ENCODE assay signal across 32 cellular contexts in the genomic region with DNA sequence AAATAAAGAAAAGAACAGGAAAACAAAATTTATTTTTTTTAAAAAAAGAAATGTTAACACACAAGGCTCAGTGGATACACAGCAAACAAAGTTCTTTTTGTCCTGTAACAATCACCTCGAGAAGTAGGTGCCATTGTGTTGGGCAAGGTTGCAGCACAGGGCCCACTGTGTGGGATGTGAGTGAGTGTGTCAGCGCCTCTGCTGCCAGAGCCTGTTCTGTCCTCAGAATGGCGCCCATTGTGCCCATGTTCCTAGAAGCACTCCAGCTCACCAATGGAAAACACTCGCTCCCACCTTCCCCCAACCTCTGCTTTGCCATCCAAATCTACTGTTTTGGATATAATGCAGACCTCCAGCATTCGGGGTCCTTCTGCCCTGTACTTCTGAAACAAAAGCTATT.
"Had no signal": no experiment of that assay in that cellular context is flagged by ENCODE, and none has a peak within 500 bp of the region (broad histone marks: within the 10 kb centered on the region; RNA-seq: fewer than 3 reads in every experiment).

No MANE protein-coding gene starts in this region.

- H3K36me3 ChIP-seq: adrenal gland, ascending aorta, brain microvascular endothelial cell, breast epithelium, cardiac muscle cell had no signal

- H3K4me1 ChIP-seq: adrenal gland, ascending aorta, body of pancreas, breast epithelium had no signal

- H3K27me3 ChIP-seq: adrenal gland, ascending aorta, body of pancreas, brain microvascular endothelial cell, breast epithelium had no signal

- DNase-seq: activated effector memory CD4-positive, alpha-beta T cell treated with anti-CD3 and anti-CD28 coated beads, Interleukin-2, amount 50 U/mL, for 16 hours; activated effector memory CD4-positive, alpha-beta T cell treated with Interleukin-2 at 50 U/mL for 16 hours; activated gamma-delta T cell; activated gamma-delta T cell treated with Interleukin-2 at 50 U/mL for 16 hours; activated naive CD4-positive, alpha-beta T cell; activated naive CD4-positive, alpha-beta T cell treated with anti-CD3 and anti-CD28 coated beads for 36 hours; activated naive CD4-positive, alpha-beta T cell treated with anti-CD3 and anti-CD28 coated beads, Interleukin-2, amount 10 ng/mL, durations not matched to agents 7 days and 5 days; activated naive CD4-positive, alpha-beta T cell treated with anti-CD3 and anti-CD28 coated beads, Interleukin-2, amount 50 U/mL, for 16 hours; activated naive CD4-positive, alpha-beta T cell treated with Interleukin-2 at 50 U/mL for 16 hours; activated naive CD8-positive, alpha-beta T cell treated with anti-CD3 and anti-CD28 coated beads for 36 hours; activated naive CD8-positive, alpha-beta T cell treated with anti-CD3 and anti-CD28 coated beads, Interleukin-2, amount 10 ng/mL, durations not matched to agents 7 days and 5 days; activated naive CD8-positive, alpha-beta T cell treated with anti-CD3 and anti-CD28 coated beads, Interleukin-2, amount 50 U/mL, for 24 hours; activated T-cell treated with anti-CD3 and anti-CD28 coated beads, Interleukin-2, amount 50 U/mL, for 1 hour; activated T-cell treated with anti-CD3 and anti-CD28 coated beads, Interleukin-2, amount 50 U/mL, for 24 hours; activated T-cell treated with anti-CD3 and anti-CD28 coated beads, Interleukin-2, amount 50 U/mL, for 4 hours; activated T-cell treated with anti-CD3 and anti-CD28 coated beads, Interleukin-2, amount 50 U/mL, for 48 hours; activated T-cell treated with anti-CD3 and anti-CD28 coated beads, Interleukin-2, amount 50 U/mL, for 72 hours; adrenal gland; amniotic stem cell; amygdala; anterior cingulate cortex; aorta; body of pancreas; brain microvascular endothelial cell; caudate nucleus; central memory CD4-positive, alpha-beta T cell; cerebellar nuclear complex had no signal

- H3K9me3 ChIP-seq: adrenal gland, ascending aorta, body of pancreas, breast epithelium had no signal

- H3K4me3 ChIP-seq: adrenal gland, ascending aorta, body of pancreas, breast epithelium, cardiac muscle cell had no signal

- H3K27ac ChIP-seq: adrenal gland, ascending aorta, body of pancreas, brain microvascular endothelial cell, breast epithelium, cardiac muscle cell had no signal

- ATAC-seq: activated naive CD4-positive, alpha-beta T cell treated with anti-CD3 and anti-CD28 coated beads, Interleukin-2, amount 50 U/mL, for 72 hours; activated naive CD8-positive, alpha-beta T cell treated with anti-CD3 and anti-CD28 coated beads, Interleukin-2, amount 50 U/mL, for 24 hours; activated T-cell treated with anti-CD3 and anti-CD28 coated beads, Interleukin-2, amount 50 U/mL, for 4 hours; activated T-cell treated with anti-CD3 and anti-CD28 coated beads, Interleukin-2, amount 50 U/mL, for 72 hours; activated T-helper 17 cell treated with anti-CD3 and anti-CD28 coated beads, Interleukin-2, amount 50 U/mL, for 72 hours; body of pancreas had no signal
